1 cellular context compared by ENCODE assay signal in the genomic region with DNA sequence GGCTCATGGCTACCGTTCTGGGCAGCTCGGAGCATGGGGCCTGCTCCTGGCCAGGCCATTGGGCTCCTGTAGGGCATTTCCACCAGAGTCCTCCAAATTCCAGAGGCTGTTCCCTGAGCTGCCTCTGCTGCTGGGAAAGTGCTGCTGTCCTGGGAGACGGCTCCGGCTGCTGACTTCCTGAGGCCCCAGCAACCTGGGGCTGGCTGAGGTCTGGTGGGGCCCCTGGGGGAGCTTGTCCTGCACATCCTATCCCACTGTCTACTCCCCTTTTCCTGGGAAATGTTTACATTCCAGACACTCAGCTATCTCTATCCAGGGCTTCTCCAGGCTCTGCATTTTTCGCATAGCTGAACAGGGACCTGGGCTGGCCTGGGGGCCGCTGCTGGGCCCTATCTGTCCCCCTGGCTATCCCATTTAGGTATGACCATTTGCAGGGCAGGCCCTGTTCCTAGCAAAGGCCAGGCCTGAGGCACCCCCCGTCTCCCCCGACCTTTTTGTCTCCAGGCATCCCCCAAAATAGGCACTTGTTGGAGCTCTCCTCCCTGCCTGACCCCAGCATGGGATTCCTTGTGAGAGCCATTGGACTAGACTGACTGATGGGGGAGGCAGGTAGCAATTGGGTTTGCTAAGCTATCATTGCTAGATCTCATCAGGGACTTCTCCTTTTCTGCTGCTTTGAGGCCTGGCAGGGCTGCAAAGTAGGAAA.
TF ChIP-seq lines count a peak whose summit lies in the region.

No MANE protein-coding gene starts in this region.

TF ChIP-seq in HepG2, 621 proteins besides CTCF, POLR2A, EP300 and RAD21 (continued from another document and continues in another):
- TF ChIP-seq, protein P1, sequence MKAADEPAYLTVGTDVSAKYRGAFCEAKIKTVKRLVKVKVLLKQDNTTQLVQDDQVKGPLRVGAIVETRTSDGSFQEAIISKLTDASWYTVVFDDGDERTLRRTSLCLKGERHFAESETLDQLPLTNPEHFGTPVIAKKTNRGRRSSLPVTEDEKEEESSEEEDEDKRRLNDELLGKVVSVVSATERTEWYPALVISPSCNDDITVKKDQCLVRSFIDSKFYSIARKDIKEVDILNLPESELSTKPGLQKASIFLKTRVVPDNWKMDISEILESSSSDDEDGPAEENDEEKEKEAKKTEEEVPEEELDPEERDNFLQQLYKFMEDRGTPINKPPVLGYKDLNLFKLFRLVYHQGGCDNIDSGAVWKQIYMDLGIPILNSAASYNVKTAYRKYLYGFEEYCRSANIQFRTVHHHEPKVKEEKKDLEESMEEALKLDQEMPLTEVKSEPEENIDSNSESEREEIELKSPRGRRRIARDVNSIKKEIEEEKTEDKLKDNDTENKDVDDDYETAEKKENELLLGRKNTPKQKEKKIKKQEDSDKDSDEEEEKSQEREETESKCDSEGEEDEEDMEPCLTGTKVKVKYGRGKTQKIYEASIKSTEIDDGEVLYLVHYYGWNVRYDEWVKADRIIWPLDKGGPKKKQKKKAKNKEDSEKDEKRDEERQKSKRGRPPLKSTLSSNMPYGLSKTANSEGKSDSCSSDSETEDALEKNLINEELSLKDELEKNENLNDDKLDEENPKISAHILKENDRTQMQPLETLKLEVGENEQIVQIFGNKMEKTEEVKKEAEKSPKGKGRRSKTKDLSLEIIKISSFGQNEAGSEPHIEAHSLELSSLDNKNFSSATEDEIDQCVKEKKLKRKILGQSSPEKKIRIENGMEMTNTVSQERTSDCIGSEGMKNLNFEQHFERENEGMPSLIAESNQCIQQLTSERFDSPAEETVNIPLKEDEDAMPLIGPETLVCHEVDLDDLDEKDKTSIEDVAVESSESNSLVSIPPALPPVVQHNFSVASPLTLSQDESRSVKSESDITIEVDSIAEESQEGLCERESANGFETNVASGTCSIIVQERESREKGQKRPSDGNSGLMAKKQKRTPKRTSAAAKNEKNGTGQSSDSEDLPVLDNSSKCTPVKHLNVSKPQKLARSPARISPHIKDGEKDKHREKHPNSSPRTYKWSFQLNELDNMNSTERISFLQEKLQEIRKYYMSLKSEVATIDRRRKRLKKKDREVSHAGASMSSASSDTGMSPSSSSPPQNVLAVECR (CRISPR knock-in tag; IDR thresholded peaks at IDR 0.05; ENCODE audit: borderline replicate concordance): peak; percentile 70; the same call in 1 of the 2 replicates
- TF ChIP-seq, protein P2, sequence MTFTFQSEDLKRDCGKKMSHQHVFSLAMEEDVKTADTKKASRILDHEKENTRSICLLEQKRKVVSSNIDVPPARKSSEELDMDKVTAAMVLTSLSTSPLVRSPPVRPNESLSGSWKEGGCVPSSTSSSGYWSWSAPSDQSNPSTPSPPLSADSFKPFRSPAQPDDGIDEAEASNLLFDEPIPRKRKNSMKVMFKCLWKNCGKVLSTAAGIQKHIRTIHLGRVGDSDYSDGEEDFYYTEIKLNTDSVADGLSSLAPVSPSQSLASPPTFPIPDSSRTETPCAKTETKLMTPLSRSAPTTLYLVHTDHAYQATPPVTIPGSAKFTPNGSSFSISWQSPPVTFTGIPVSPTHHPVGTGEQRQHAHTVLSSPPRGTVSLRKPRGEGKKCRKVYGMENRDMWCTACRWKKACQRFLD (CRISPR knock-in tag; IDR thresholded peaks at IDR 0.05; ENCODE audit: borderline replicate concordance): no peak
- TF ChIP-seq, protein P3, sequence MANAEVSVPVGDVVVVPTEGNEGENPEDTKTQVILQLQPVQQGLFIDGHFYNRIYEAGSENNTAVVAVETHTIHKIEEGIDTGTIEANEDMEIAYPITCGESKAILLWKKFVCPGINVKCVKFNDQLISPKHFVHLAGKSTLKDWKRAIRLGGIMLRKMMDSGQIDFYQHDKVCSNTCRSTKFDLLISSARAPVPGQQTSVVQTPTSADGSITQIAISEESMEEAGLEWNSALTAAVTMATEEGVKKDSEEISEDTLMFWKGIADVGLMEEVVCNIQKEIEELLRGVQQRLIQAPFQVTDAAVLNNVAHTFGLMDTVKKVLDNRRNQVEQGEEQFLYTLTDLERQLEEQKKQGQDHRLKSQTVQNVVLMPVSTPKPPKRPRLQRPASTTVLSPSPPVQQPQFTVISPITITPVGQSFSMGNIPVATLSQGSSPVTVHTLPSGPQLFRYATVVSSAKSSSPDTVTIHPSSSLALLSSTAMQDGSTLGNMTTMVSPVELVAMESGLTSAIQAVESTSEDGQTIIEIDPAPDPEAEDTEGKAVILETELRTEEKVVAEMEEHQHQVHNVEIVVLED (CRISPR knock-in tag; IDR thresholded peaks at IDR 0.05; ENCODE audit: borderline replicate concordance): no peak
- TF ChIP-seq, protein P4, sequence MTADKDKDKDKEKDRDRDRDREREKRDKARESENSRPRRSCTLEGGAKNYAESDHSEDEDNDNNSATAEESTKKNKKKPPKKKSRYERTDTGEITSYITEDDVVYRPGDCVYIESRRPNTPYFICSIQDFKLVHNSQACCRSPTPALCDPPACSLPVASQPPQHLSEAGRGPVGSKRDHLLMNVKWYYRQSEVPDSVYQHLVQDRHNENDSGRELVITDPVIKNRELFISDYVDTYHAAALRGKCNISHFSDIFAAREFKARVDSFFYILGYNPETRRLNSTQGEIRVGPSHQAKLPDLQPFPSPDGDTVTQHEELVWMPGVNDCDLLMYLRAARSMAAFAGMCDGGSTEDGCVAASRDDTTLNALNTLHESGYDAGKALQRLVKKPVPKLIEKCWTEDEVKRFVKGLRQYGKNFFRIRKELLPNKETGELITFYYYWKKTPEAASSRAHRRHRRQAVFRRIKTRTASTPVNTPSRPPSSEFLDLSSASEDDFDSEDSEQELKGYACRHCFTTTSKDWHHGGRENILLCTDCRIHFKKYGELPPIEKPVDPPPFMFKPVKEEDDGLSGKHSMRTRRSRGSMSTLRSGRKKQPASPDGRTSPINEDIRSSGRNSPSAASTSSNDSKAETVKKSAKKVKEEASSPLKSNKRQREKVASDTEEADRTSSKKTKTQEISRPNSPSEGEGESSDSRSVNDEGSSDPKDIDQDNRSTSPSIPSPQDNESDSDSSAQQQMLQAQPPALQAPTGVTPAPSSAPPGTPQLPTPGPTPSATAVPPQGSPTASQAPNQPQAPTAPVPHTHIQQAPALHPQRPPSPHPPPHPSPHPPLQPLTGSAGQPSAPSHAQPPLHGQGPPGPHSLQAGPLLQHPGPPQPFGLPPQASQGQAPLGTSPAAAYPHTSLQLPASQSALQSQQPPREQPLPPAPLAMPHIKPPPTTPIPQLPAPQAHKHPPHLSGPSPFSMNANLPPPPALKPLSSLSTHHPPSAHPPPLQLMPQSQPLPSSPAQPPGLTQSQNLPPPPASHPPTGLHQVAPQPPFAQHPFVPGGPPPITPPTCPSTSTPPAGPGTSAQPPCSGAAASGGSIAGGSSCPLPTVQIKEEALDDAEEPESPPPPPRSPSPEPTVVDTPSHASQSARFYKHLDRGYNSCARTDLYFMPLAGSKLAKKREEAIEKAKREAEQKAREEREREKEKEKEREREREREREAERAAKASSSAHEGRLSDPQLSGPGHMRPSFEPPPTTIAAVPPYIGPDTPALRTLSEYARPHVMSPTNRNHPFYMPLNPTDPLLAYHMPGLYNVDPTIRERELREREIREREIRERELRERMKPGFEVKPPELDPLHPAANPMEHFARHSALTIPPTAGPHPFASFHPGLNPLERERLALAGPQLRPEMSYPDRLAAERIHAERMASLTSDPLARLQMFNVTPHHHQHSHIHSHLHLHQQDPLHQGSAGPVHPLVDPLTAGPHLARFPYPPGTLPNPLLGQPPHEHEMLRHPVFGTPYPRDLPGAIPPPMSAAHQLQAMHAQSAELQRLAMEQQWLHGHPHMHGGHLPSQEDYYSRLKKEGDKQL (CRISPR knock-in tag; IDR thresholded peaks at IDR 0.05; ENCODE audit: low read depth): 0 out of 2 replicates have a peak, but pooled peaks have one; percentile 25
- TF ChIP-seq, protein P5, sequence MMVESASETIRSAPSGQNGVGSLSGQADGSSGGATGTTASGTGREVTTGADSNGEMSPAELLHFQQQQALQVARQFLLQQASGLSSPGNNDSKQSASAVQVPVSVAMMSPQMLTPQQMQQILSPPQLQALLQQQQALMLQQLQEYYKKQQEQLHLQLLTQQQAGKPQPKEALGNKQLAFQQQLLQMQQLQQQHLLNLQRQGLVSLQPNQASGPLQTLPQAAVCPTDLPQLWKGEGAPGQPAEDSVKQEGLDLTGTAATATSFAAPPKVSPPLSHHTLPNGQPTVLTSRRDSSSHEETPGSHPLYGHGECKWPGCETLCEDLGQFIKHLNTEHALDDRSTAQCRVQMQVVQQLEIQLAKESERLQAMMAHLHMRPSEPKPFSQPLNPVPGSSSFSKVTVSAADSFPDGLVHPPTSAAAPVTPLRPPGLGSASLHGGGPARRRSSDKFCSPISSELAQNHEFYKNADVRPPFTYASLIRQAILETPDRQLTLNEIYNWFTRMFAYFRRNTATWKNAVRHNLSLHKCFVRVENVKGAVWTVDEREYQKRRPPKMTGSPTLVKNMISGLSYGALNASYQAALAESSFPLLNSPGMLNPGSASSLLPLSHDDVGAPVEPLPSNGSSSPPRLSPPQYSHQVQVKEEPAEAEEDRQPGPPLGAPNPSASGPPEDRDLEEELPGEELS (CRISPR knock-in tag; IDR thresholded peaks at IDR 0.05): peak; percentile 75
- TF ChIP-seq, protein P6, sequence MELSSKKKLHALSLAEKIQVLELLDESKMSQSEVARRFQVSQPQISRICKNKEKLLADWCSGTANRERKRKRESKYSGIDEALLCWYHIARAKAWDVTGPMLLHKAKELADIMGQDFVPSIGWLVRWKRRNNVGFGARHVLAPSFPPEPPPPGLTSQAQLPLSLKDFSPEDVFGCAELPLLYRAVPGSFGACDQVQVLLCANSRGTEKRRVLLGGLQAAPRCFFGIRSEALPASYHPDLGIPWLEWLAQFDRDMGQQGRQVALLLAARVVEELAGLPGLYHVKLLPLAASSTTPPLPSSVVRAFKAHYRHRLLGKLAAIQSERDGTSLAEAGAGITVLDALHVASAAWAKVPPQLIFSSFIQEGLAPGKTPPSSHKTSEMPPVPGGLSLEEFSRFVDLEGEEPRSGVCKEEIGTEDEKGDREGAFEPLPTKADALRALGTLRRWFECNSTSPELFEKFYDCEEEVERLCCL (CRISPR knock-in tag; IDR thresholded peaks at IDR 0.05; ENCODE audit: borderline replicate concordance): no peak
- no peak for TF ChIP-seq NR3C1 (CRISPR knock-in tag; IDR thresholded peaks at IDR 0.05)
- TF ChIP-seq SNRNP70 (IDR thresholded peaks at IDR 0.05; ENCODE audit: low read depth, low read length): no peak
- TF ChIP-seq RFX1 (IDR thresholded peaks at IDR 0.05): no peak
- TF ChIP-seq SAFB2 (CRISPR knock-in tag; IDR thresholded peaks at IDR 0.05; ENCODE audit: borderline replicate concordance, low read depth): no peak; the same call in 1 of the 2 replicates
- no peak for TF ChIP-seq RELA (CRISPR knock-in tag; IDR thresholded peaks at IDR 0.05)
- TF ChIP-seq XRCC5 (optimal IDR thresholded peaks at IDR 0.05; ENCODE audit: low read length): peak; percentile 88
- no peak for TF ChIP-seq ZNF562 (CRISPR knock-in tag; IDR thresholded peaks at IDR 0.05; ENCODE audit: borderline replicate concordance)
- no peak for TF ChIP-seq ARNT2 (CRISPR knock-in tag; IDR thresholded peaks at IDR 0.05; ENCODE audit: low read depth)
- no peak for TF ChIP-seq REPIN1 (CRISPR knock-in tag; IDR thresholded peaks at IDR 0.05; ENCODE audit: borderline replicate concordance, low read depth)
- TF ChIP-seq, protein P7, sequence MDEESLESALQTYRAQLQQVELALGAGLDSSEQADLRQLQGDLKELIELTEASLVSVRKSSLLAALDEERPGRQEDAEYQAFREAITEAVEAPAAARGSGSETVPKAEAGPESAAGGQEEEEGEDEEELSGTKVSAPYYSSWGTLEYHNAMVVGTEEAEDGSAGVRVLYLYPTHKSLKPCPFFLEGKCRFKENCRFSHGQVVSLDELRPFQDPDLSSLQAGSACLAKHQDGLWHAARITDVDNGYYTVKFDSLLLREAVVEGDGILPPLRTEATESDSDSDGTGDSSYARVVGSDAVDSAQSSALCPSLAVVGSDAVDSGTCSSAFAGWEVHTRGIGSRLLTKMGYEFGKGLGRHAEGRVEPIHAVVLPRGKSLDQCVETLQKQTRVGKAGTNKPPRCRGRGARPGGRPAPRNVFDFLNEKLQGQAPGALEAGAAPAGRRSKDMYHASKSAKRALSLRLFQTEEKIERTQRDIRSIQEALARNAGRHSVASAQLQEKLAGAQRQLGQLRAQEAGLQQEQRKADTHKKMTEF (CRISPR knock-in tag; IDR thresholded peaks at IDR 0.05): peak; percentile 62; the same call in 1 of the 2 replicates
- TF ChIP-seq, protein P8, sequence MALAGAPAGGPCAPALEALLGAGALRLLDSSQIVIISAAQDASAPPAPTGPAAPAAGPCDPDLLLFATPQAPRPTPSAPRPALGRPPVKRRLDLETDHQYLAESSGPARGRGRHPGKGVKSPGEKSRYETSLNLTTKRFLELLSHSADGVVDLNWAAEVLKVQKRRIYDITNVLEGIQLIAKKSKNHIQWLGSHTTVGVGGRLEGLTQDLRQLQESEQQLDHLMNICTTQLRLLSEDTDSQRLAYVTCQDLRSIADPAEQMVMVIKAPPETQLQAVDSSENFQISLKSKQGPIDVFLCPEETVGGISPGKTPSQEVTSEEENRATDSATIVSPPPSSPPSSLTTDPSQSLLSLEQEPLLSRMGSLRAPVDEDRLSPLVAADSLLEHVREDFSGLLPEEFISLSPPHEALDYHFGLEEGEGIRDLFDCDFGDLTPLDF (CRISPR knock-in tag; IDR thresholded peaks at IDR 0.05): no peak
- TF ChIP-seq, protein P9, sequence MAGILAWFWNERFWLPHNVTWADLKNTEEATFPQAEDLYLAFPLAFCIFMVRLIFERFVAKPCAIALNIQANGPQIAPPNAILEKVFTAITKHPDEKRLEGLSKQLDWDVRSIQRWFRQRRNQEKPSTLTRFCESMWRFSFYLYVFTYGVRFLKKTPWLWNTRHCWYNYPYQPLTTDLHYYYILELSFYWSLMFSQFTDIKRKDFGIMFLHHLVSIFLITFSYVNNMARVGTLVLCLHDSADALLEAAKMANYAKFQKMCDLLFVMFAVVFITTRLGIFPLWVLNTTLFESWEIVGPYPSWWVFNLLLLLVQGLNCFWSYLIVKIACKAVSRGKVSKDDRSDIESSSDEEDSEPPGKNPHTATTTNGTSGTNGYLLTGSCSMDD (CRISPR knock-in tag; IDR thresholded peaks at IDR 0.05): no peak
- no peak for TF ChIP-seq ZNF317 (CRISPR knock-in tag; IDR thresholded peaks at IDR 0.05)
- TF ChIP-seq, protein P10, sequence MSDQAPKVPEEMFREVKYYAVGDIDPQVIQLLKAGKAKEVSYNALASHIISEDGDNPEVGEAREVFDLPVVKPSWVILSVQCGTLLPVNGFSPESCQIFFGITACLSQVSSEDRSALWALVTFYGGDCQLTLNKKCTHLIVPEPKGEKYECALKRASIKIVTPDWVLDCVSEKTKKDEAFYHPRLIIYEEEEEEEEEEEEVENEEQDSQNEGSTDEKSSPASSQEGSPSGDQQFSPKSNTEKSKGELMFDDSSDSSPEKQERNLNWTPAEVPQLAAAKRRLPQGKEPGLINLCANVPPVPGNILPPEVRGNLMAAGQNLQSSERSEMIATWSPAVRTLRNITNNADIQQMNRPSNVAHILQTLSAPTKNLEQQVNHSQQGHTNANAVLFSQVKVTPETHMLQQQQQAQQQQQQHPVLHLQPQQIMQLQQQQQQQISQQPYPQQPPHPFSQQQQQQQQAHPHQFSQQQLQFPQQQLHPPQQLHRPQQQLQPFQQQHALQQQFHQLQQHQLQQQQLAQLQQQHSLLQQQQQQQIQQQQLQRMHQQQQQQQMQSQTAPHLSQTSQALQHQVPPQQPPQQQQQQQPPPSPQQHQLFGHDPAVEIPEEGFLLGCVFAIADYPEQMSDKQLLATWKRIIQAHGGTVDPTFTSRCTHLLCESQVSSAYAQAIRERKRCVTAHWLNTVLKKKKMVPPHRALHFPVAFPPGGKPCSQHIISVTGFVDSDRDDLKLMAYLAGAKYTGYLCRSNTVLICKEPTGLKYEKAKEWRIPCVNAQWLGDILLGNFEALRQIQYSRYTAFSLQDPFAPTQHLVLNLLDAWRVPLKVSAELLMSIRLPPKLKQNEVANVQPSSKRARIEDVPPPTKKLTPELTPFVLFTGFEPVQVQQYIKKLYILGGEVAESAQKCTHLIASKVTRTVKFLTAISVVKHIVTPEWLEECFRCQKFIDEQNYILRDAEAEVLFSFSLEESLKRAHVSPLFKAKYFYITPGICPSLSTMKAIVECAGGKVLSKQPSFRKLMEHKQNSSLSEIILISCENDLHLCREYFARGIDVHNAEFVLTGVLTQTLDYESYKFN (CRISPR knock-in tag; conservative IDR thresholded peaks at IDR 0.05): peak; percentile 88
- TF ChIP-seq SP1 (IDR thresholded peaks at IDR 0.05): no peak
- TF ChIP-seq SP1 (CRISPR knock-in tag; IDR thresholded peaks at IDR 0.05): no peak
